9 cellular contexts compared by ENCODE assay signal in genomic region chr3:50503947-50504346, GRCh38. TPM values are rescaled to one million over a fixed set of nuclear protein-coding genes. Genes with fewer than 3 reads are reported as not detected.
DNase-seq lines count a peak whose midpoint lies in the region; ATAC-seq and TF ChIP-seq lines count a peak whose summit lies in the region.
"Had no signal": no experiment of that assay in that cellular context is flagged by ENCODE, and none has a peak within 500 bp of the region (broad histone marks: within the 10 kb centered on the region; RNA-seq: fewer than 3 reads in every experiment).

No MANE protein-coding gene starts in this region.

- peaks cover 6 to 14% of the 10 kb centered on the region in 2 experiments; a peak in 2 of 4 replicates for H3K4me1 ChIP-seq in HCT116 (ENCODE audit: control insufficient read depth in 1 of 2, insufficient read depth in 2 of 2, low read length in 2 of 2)

- no peak for TF ChIP-seq CTCF in HCT116 (IDR thresholded peaks at IDR 0.05 in 2 of 3, conservative IDR thresholded peaks at IDR 0.05 in 1 of 3; ENCODE audit: borderline replicate concordance in 1 of 3, insufficient read depth in 1 of 3, low read depth in 2 of 3, low read length in 2 of 3)

- H3K4me3 ChIP-seq in HCT116 (replicated peaks in 1 of 2; ENCODE audit: low read depth in 1 of 2, low read length in 2 of 2) = peak overlapping the region in 1 of 2 experiments; percentile 63; a peak in 1 of 4 replicates

- peak overlapping the region; percentile 65 for H2AFZ ChIP-seq in HCT116 (ENCODE audit: low read depth, low read length, poor library complexity, severe bottlenecking)

- no peaks in the 10 kb centered on the region for H3K9me2 ChIP-seq in HCT116 (ENCODE audit: insufficient read depth)

- peaks cover 5% of the 10 kb centered on the region for H3K4me1 Mint-ChIP-seq in activated T-cell treated with anti-CD3 and anti-CD28 coated beads, Interleukin-2, amount 50 U/mL, for 72 hours (ENCODE audit: low read depth)
- peaks cover 7% of the 10 kb centered on the region for H3K4me1 Mint-ChIP-seq in stimulated activated memory B cell treated with anti-CD40 and anti-IgM and Interleukin-4, amounts not matched to agents 10 μg/mL and 1 μg/mL and 100 μg/mL, for 72 hours

- H3K79me2 ChIP-seq in HCT116 (ENCODE audit: insufficient read depth, low read length) = no peaks in the 10 kb centered on the region

- no peak overlapping the region; the same call in 1 of the 2 replicates for H3K9ac ChIP-seq in HCT116 (ENCODE audit: low read length)

- peaks cover 29% of the 10 kb centered on the region for H3K27me3 Mint-ChIP-seq in activated T-cell treated with anti-CD3 and anti-CD28 coated beads, Interleukin-2, amount 50 U/mL, for 72 hours (ENCODE audit: low read depth)
- peaks cover 46% of the 10 kb centered on the region for H3K27me3 Mint-ChIP-seq in stimulated activated memory B cell treated with anti-CD40 and anti-IgM and Interleukin-4, amounts not matched to agents 10 μg/mL and 1 μg/mL and 100 μg/mL, for 72 hours

- intact Hi-C loops in HCT116 (cut with micrococcal nuclease) = no loop called here

- no peaks in the 10 kb centered on the region for H3K36me3 ChIP-seq in HCT116 (ENCODE audit: control insufficient read depth in 1 of 2, insufficient read depth in 2 of 2, low read length in 2 of 2)

- no peak overlapping the region for H3K27ac Mint-ChIP-seq in activated T-cell treated with anti-CD3 and anti-CD28 coated beads, Interleukin-2, amount 50 U/mL, for 72 hours
- no peak overlapping the region for H3K27ac Mint-ChIP-seq in stimulated activated memory B cell treated with anti-CD40 and anti-IgM and Interleukin-4, amounts not matched to agents 10 μg/mL and 1 μg/mL and 100 μg/mL, for 72 hours
- H3K27ac Mint-ChIP-seq: activated CD4-positive, alpha-beta memory T cell treated with anti-CD3 and anti-CD28 coated beads, Interleukin-2, amount 10 ng/mL, durations not matched to agents 7 days and 5 days had no signal

- no TSS peak for BruUV-seq in HCT116 (replicated peaks; lab: Mats Ljungman, UMichigan)

- H3K9me3 Mint-ChIP-seq in activated T-cell treated with anti-CD3 and anti-CD28 coated beads, Interleukin-2, amount 50 U/mL, for 72 hours = no peaks in the 10 kb centered on the region
- H3K9me3 Mint-ChIP-seq in stimulated activated memory B cell treated with anti-CD40 and anti-IgM and Interleukin-4, amounts not matched to agents 10 μg/mL and 1 μg/mL and 100 μg/mL, for 72 hours = no peaks in the 10 kb centered on the region
- H3K9me3 Mint-ChIP-seq: activated CD4-positive, alpha-beta memory T cell treated with anti-CD3 and anti-CD28 coated beads, Interleukin-2, amount 10 ng/mL, durations not matched to agents 7 days and 5 days had no signal

- no peak for ATAC-seq in HCT116
- no peak for ATAC-seq in activated T-cell treated with anti-CD3 and anti-CD28 coated beads, Interleukin-2, amount 50 U/mL, for 72 hours (replicated peaks in 1 of 2)
- peak; percentile 15 for ATAC-seq in left lobe of liver
- ATAC-seq in stimulated activated memory B cell treated with anti-CD40 and anti-IgM and Interleukin-4, amounts not matched to agents 10 μg/mL and 1 μg/mL and 100 μg/mL, for 72 hours = no peak
- ATAC-seq in HG03469 (IDR thresholded peaks at IDR 0.05; ENCODE audit: unreplicated experiment) = no peak
- ATAC-seq in HG02981 (IDR thresholded peaks at IDR 0.05; ENCODE audit: unreplicated experiment) = no peak

- H3K27ac ChIP-seq in HCT116 (ENCODE audit: low read depth, low read length) = no peak overlapping the region

- no peak for TF ChIP-seq RAD21 in HCT116 (IDR thresholded peaks at IDR 0.05; ENCODE audit: low read depth)

- H3K36me3 Mint-ChIP-seq in activated T-cell treated with anti-CD3 and anti-CD28 coated beads, Interleukin-2, amount 50 U/mL, for 72 hours (ENCODE audit: insufficient read depth in 2 of 2) = no peaks in the 10 kb centered on the region
- no peaks in the 10 kb centered on the region for H3K36me3 Mint-ChIP-seq in stimulated activated memory B cell treated with anti-CD40 and anti-IgM and Interleukin-4, amounts not matched to agents 10 μg/mL and 1 μg/mL and 100 μg/mL, for 72 hours

- CTCF ChIA-PET in HCT116 (lab: Charles Lee) = no interaction called here

- RAD21 ChIA-PET in HCT116 (lab: Charles Lee; ENCODE audit: low non-redundant PET in 1 of 2, low total read pairs in 2 of 2, uncharacterized antibody in 2 of 2, unreplicated experiment in 2 of 2) = no interaction called here

- H3K4me2 ChIP-seq in HCT116 (ENCODE audit: low read length) = peak overlapping the region; percentile 71

- H3K27me3 ChIP-seq in HCT116 (ENCODE audit: insufficient read depth, low read length) = no peaks in the 10 kb centered on the region; the same call in 1 of the 2 replicates

- no peak for TF ChIP-seq POLR2A in HCT116 (IDR thresholded peaks at IDR 0.05; ENCODE audit: borderline replicate concordance, extremely low read depth, insufficient read depth, insufficient read length)

- DNase-seq in HCT116 (ENCODE audit: low read depth, low spot score) (no peak), left lobe of liver (ENCODE audit: low spot score) (no peak), amygdala (lab: John Stamatoyannopoulos, UW) (no peak), SW480 (ENCODE audit: low spot score) (no peak)
- no peak for DNase-seq in activated T-cell treated with anti-CD3 and anti-CD28 coated beads, Interleukin-2, amount 50 U/mL, for 72 hours

- H3K9me3 ChIP-seq in HCT116 (ENCODE audit: control insufficient read depth in 1 of 2, insufficient read depth in 1 of 2, low read depth in 1 of 2, low read length in 2 of 2) = no peaks in the 10 kb centered on the region

- peak overlapping the region; percentile 45 to 57 for H3K4me3 Mint-ChIP-seq in activated T-cell treated with anti-CD3 and anti-CD28 coated beads, Interleukin-2, amount 50 U/mL, for 72 hours
- peak overlapping the region; percentile 54 for H3K4me3 Mint-ChIP-seq in stimulated activated memory B cell treated with anti-CD40 and anti-IgM and Interleukin-4, amounts not matched to agents 10 μg/mL and 1 μg/mL and 100 μg/mL, for 72 hours
- H3K4me3 Mint-ChIP-seq: activated CD4-positive, alpha-beta memory T cell treated with anti-CD3 and anti-CD28 coated beads, Interleukin-2, amount 10 ng/mL, durations not matched to agents 7 days and 5 days had no signal

- POLR2A ChIA-PET in HCT116 (lab: Charles Lee) = no interaction called here

- H4K20me1 ChIP-seq in HCT116 (ENCODE audit: insufficient read depth) = no peaks in the 10 kb centered on the region

TF ChIP-seq in HCT116, 20 proteins besides CTCF, POLR2A, EP300 and RAD21:
- no peak for TF ChIP-seq JUND (IDR thresholded peaks at IDR 0.05)
- TF ChIP-seq EGR1 (IDR thresholded peaks at IDR 0.05; ENCODE audit: low read depth) = no peak
- TF ChIP-seq EZH2 (IDR thresholded peaks at IDR 0.05) = no peak
- TF ChIP-seq SRF (IDR thresholded peaks at IDR 0.05; ENCODE audit: low read depth) = no peak

RNA-seq across cellular contexts. Expression of gene CACNA2D2, which starts 0.5 kb away (rescaled TPM):
- 10.2 TPM for total RNA-seq in HCT116 (2021; ENCODE audit: unreplicated experiment)
- polyA plus RNA-seq in HCT116 (2012) = 10.1 and 10.7 TPM in 2 replicates
- 1 to 10 TPM; 3.3 to 5.4 TPM for total RNA-seq in activated T-cell treated with anti-CD3 and anti-CD28 coated beads, Interleukin-2, amount 50 U/mL, for 72 hours
- total RNA-seq in left lobe of liver = 0.50 TPM
